In genomic region chr11:58289266-58289665, GRCh38 we compare ENCODE assay signal across 33 cellular contexts. TPM values are rescaled to one million over a fixed set of nuclear protein-coding genes. Genes with fewer than 3 reads are reported as not detected.
"Had no signal": no experiment of that assay in that cellular context is flagged by ENCODE, and none has a peak within 500 bp of the region (broad histone marks: within the 10 kb centered on the region; RNA-seq: fewer than 3 reads in every experiment).

No MANE protein-coding gene starts in this region.

- DNase-seq: activated B cell treated with CpG ODN at 0.5 μM for 24 hours; activated CD4-positive, alpha-beta T cell treated with anti-CD3 and anti-CD28 coated beads for 48 hours; activated CD4-positive, alpha-beta T cell treated with anti-CD3 and anti-CD28 coated beads, Interleukin-2, amount 50 U/mL, for 1 hour; activated CD4-positive, alpha-beta T cell treated with anti-CD3 and anti-CD28 coated beads, Interleukin-2, amount 50 U/mL, for 48 hours; activated CD8-positive, alpha-beta memory T cell treated with anti-CD3 and anti-CD28 coated beads for 24 hours; activated CD8-positive, alpha-beta T cell treated with anti-CD3 and anti-CD28 coated beads for 36 hours; activated effector memory CD4-positive, alpha-beta T cell treated with Interleukin-2 at 50 U/mL for 16 hours; activated gamma-delta T cell treated with Interleukin-2 at 50 U/mL for 16 hours; activated naive CD4-positive, alpha-beta T cell treated with anti-CD3 and anti-CD28 coated beads, Interleukin-2, amount 50 U/mL, for 16 hours; activated naive CD4-positive, alpha-beta T cell treated with Interleukin-2 at 50 U/mL for 16 hours; activated T-cell treated with anti-CD3 and anti-CD28 coated beads, Interleukin-2, amount 50 U/mL, for 4 hours; amygdala; aorta; body of pancreas; caudate nucleus; cortex of kidney; dermis blood vessel endothelial cell; effector CD4-positive, alpha-beta T cell; effector memory CD8-positive, alpha-beta T cell; erythroblast; foreskin keratinocyte; gastrocnemius medialis; glutamatergic neuron; heart left ventricle; T-helper 17 cell; T1000; WERI-Rb-1 had no signal

- H3K36me3 ChIP-seq: esophagus muscularis mucosa, gastrocnemius medialis, heart left ventricle, WERI-Rb-1 had no signal

- FAIRE-seq: colon had no signal

- H3K27ac ChIP-seq: body of pancreas, esophagus muscularis mucosa, foreskin keratinocyte, gastrocnemius medialis, heart left ventricle, WERI-Rb-1 had no signal

- H3K4me1 ChIP-seq: body of pancreas, esophagus muscularis mucosa, foreskin keratinocyte, gastrocnemius medialis had no signal

- H3K4me3 ChIP-seq: body of pancreas, esophagus muscularis mucosa, gastrocnemius medialis, heart left ventricle had no signal

- H3K27me3 ChIP-seq: body of pancreas, foreskin keratinocyte, gastrocnemius medialis, heart left ventricle had no signal

- ATAC-seq: activated CD4-positive, CD25-positive, alpha-beta regulatory T cell treated with anti-CD3 and anti-CD28 coated beads, Interleukin-2, amount 50 U/mL, for 24 hours; activated CD8-positive, alpha-beta T cell treated with anti-CD3 and anti-CD28 coated beads for 36 hours; activated T-cell treated with anti-CD3 and anti-CD28 coated beads, Interleukin-2, amount 50 U/mL, for 4 hours; activated T-helper 17 cell treated with anti-CD3 and anti-CD28 coated beads, Interleukin-2, amount 50 U/mL, for 72 hours; body of pancreas; effector memory CD8-positive, alpha-beta T cell; foreskin keratinocyte; gastrocnemius medialis; heart left ventricle; T-helper 17 cell had no signal

- H3K9me3 ChIP-seq: body of pancreas, esophagus muscularis mucosa, gastrocnemius medialis, heart left ventricle had no signal

RNA-seq across cellular contexts. Expression of gene OR10W1, which starts 21.2 kb away (rescaled TPM):
- total RNA-seq: activated B cell treated with CpG ODN at 0.5 μM for 24 hours; activated CD8-positive, alpha-beta T cell treated with anti-CD3 and anti-CD28 coated beads for 36 hours; activated T-cell treated with anti-CD3 and anti-CD28 coated beads, Interleukin-2, amount 50 U/mL, for 4 hours; activated T-helper 17 cell treated with anti-CD3 and anti-CD28 coated beads, Interleukin-2, amount 50 U/mL, for 72 hours; aorta; body of pancreas; chondrocyte; dermis blood vessel endothelial cell; esophagus muscularis mucosa; foreskin keratinocyte; heart left ventricle; T-helper 17 cell had no signal
- polyA plus RNA-seq: adipose tissue, aorta, foreskin keratinocyte, heart left ventricle had no signal
